8 cellular contexts compared by ENCODE assay signal in genomic region chr1:56820755-56821461, GRCh38. TPM values are rescaled to one million over a fixed set of nuclear protein-coding genes. Genes with fewer than 3 reads are reported as not detected.
A peak's percentile ranks its signal among the peaks of the same experiment; 100 is the strongest.
DNase-seq lines count a peak whose midpoint lies in the region; ATAC-seq and TF ChIP-seq lines count a peak whose summit lies in the region.

No MANE protein-coding gene starts in this region.

- intact Hi-C loops in dorsolateral prefrontal cortex (cut with DNase I) = loop anchor here in 1 of 2 donors (5.0 kb wide), 1 partner anchor 1539 kb away; no protein-coding TSS in a partner anchor

- no peaks in the 10 kb centered on the region for H3K36me3 ChIP-seq in lung (ENCODE audit: control insufficient read depth in 2 of 2, insufficient read depth in 2 of 2, low read length in 2 of 2)

- DNase-seq in NCI-H460 (ENCODE audit: extremely low read depth, low read depth) (peak; percentile 69), dorsolateral prefrontal cortex (peak; percentile 56 to 79 (median 73)), lung (ENCODE audit: low spot score) (peak; percentile 84)
- DNase-seq in activated CD4-positive, alpha-beta T cell treated with anti-CD3 and anti-CD28 coated beads, Interleukin-2, amount 50 U/mL, for 1 hour = peak; percentile 53
- peak; percentile 42 for DNase-seq in stimulated activated CD8-positive, alpha-beta memory T cell treated with anti-CD3 and anti-CD28 coated beads, Interleukin-15, amount 100 ng/mL, for 24 hours (ENCODE audit: low read depth)

- H3K4me1 ChIP-seq in lung (ENCODE audit: control insufficient read depth in 2 of 2, insufficient read depth in 2 of 2, low read length in 2 of 2) = peaks cover 5 to 8% of the 10 kb centered on the region in 2 donors

- no peak overlapping the region for H3K4me3 ChIP-seq in dorsolateral prefrontal cortex
- H3K4me3 ChIP-seq in lung = no peak overlapping the region

- H3K27ac ChIP-seq in C4-2B (no peak overlapping the region), dorsolateral prefrontal cortex (no peak overlapping the region), lung (ENCODE audit: low read depth in 1 of 2, low read length in 1 of 2) (no peak overlapping the region)

- WGBS in lung, 2 donors = 16 to 17% methylated on average over 7 of the region's 7 CpGs

- H3K27me3 ChIP-seq in dorsolateral prefrontal cortex = peaks cover 0 to 7% (median 0%) of the 10 kb centered on the region in 45 donors
- H3K27me3 ChIP-seq in lung (ENCODE audit: control insufficient read depth, insufficient read depth) = no peaks in the 10 kb centered on the region

- ATAC-seq in GM19043 (IDR thresholded peaks at IDR 0.05; ENCODE audit: low read depth, unreplicated experiment) (peak; percentile 77), HG03342 (IDR thresholded peaks at IDR 0.05; ENCODE audit: unreplicated experiment) (peak; percentile 83), lung (ENCODE audit: insufficient read depth, low FRiP score) (peak; percentile 75)

- H3K9me3 ChIP-seq in lung (ENCODE audit: control insufficient read depth in 2 of 2, insufficient read depth in 1 of 2, low read length in 1 of 2) = no peaks in the 10 kb centered on the region

- TF ChIP-seq CTCF in C4-2B (conservative IDR thresholded peaks at IDR 0.05) = peak; percentile 99
- peak; percentile 54 to 96 (median 88) for TF ChIP-seq CTCF in dorsolateral prefrontal cortex (IDR thresholded peaks at IDR 0.05 in 54 of 56, conservative IDR thresholded peaks at IDR 0.05 in 2 of 56; ENCODE audit: low read depth in 1 of 56, partially characterized antibody in 56 of 56)
- peak; percentile 69 for TF ChIP-seq CTCF in lung (IDR thresholded peaks at IDR 0.05; ENCODE audit: control extremely low read depth, extremely low read depth)

RNA-seq across cellular contexts. Expression of gene FYB2, which starts 1.7 kb away (rescaled TPM):
- total RNA-seq in NCI-H460 (2014; rRNA removed; shearing (Covaris generic)) = not detected in 2 replicates
- not detected in 2 replicates for polyA plus RNA-seq in NCI-H460 (2014; cell fraction: nucleus; rRNA removed)
- 1 to 10 TPM in 48 of 120 experiments, under 1 TPM in 67, not detected in 5; 0.20 to 2.8 (median 0.86) TPM for total RNA-seq in dorsolateral prefrontal cortex
- 1 to 10 TPM in 1 of 2 donors, under 1 TPM in 1; 0.57 to 5.1 TPM for total RNA-seq in lung
- 1 to 10 TPM in 1 of 2 donors, under 1 TPM in 1; 0.93 to 8.6 TPM for polyA plus RNA-seq in lung

RNA-seq across cellular contexts. Expression of gene C8A, which starts 33.7 kb away (rescaled TPM):
- total RNA-seq in NCI-H460 (2014; rRNA removed; shearing (Covaris generic)) = not detected in 2 replicates
- not detected in 2 replicates for polyA plus RNA-seq in NCI-H460 (2014; cell fraction: nucleus; rRNA removed)
- total RNA-seq in dorsolateral prefrontal cortex (under 1 TPM in 1 of 120 experiments, not detected in 119; 0.37 TPM), lung (under 1 TPM in 1 of 2 donors, not detected in 1; 0.12 TPM)
- polyA plus RNA-seq in lung = 1 to 10 TPM in 1 of 2 donors, not detected in 1; 1.4 TPM
